ENCODE assay signal across 9 cellular contexts in genomic region chr15:88476635-88477038, GRCh38. TPM values are rescaled to one million over a fixed set of nuclear protein-coding genes. Genes with fewer than 3 reads are reported as not detected.
DNase-seq lines count a peak whose midpoint lies in the region; ATAC-seq and TF ChIP-seq lines count a peak whose summit lies in the region.
"Had no signal": no experiment of that assay in that cellular context is flagged by ENCODE, and none has a peak within 500 bp of the region (broad histone marks: within the 10 kb centered on the region; RNA-seq: fewer than 3 reads in every experiment).

No MANE protein-coding gene starts in this region.

- H3K4me2 ChIP-seq in KMS-11 = no peak overlapping the region

- H3K36me3 ChIP-seq in right atrium auricular region (peaks cover 47% of the 10 kb centered on the region), KMS-11 (ENCODE audit: insufficient read depth) (no peaks in the 10 kb centered on the region), SJCRH30 (peaks cover 40% of the 10 kb centered on the region), esophagus squamous epithelium (peaks cover 5 to 85% (median 31%) of the 10 kb centered on the region in 3 donors)

- WGBS in esophagus squamous epithelium, 2 donors = 50 to 57% methylated on average over 6 of the region's 7 CpGs

- H2AFZ ChIP-seq in KMS-11 (ENCODE audit: low read depth) = no peak overlapping the region

- no peaks in the 10 kb centered on the region for H3K4me1 ChIP-seq in right atrium auricular region
- peaks cover 37% of the 10 kb centered on the region for H3K4me1 ChIP-seq in KMS-11 (ENCODE audit: low read depth, poor library complexity, severe bottlenecking)
- 0 out of 2 replicates have a peak, but pooled peaks cover 2% of the 10 kb centered on the region for H3K4me1 ChIP-seq in SJCRH30
- H3K4me1 ChIP-seq in esophagus squamous epithelium = no peaks in the 10 kb centered on the region

- H3K27ac ChIP-seq in right atrium auricular region = peak overlapping the region in 1 of 2 donors; percentile 25
- H3K27ac ChIP-seq in KMS-11 = no peak overlapping the region
- no peak overlapping the region for H3K27ac ChIP-seq in SJCRH30
- no peak overlapping the region for H3K27ac ChIP-seq in esophagus squamous epithelium

- no peak overlapping the region for H3K27ac Mint-ChIP-seq in neural crest cell (ENCODE audit: unreplicated experiment)

- H3K9me3 ChIP-seq in right atrium auricular region (no peaks in the 10 kb centered on the region), SJCRH30 (replicated peaks) (no peaks in the 10 kb centered on the region), esophagus squamous epithelium (no peaks in the 10 kb centered on the region)

- peak; percentile 84 for ATAC-seq in Right ventricle myocardium superior (ENCODE audit: poor library complexity)

- no peak overlapping the region for H3K4me3 Mint-ChIP-seq in neural crest cell
- H3K4me3 Mint-ChIP-seq: central memory CD8-positive, alpha-beta T cell had no signal

- intact Hi-C loops in Right ventricle myocardium superior (cut with DNase I) = no loop called here
- intact Hi-C loops in esophagus squamous epithelium (cut with DNase I) = loop anchor here (10.0 kb wide), 1 partner anchor 138 kb away; no protein-coding TSS in a partner anchor

- no peaks in the 10 kb centered on the region for H4K20me1 ChIP-seq in KMS-11 (ENCODE audit: insufficient read depth)

- peaks cover 2% of the 10 kb centered on the region for H3K4me1 Mint-ChIP-seq in neural crest cell
- H3K4me1 Mint-ChIP-seq: central memory CD8-positive, alpha-beta T cell had no signal

- no peak for TF ChIP-seq POLR2A in esophagus squamous epithelium (IDR thresholded peaks at IDR 0.05)

- H3K79me2 ChIP-seq in KMS-11 (ENCODE audit: insufficient read depth, low read depth) = no peaks in the 10 kb centered on the region

- DNase-seq in Right ventricle myocardium superior (no peak), right atrium auricular region (ENCODE audit: low spot score) (no peak), SJCRH30 (peak; percentile 66 to 78), esophagus squamous epithelium (lab: John Stamatoyannopoulos, UW) (no peak), neural crest cell (ENCODE audit: low read depth, low spot score) (peak; percentile 18), SKM-1 treated with dmso at 0.1 percent for 144 hours (lab: John Stamatoyannopoulos, UW; ENCODE audit: unreplicated experiment) (no peak), OCI-M2 (lab: John Stamatoyannopoulos, UW; ENCODE audit: unreplicated experiment) (no peak)

- H3K27me3 ChIP-seq in right atrium auricular region = no peaks in the 10 kb centered on the region
- no peaks in the 10 kb centered on the region for H3K27me3 ChIP-seq in KMS-11 (ENCODE audit: insufficient read depth, low read depth)
- H3K27me3 ChIP-seq in SJCRH30 = no peaks in the 10 kb centered on the region
- no peaks in the 10 kb centered on the region for H3K27me3 ChIP-seq in esophagus squamous epithelium

- no peaks in the 10 kb centered on the region for H3K27me3 Mint-ChIP-seq in neural crest cell (ENCODE audit: low read depth)
- H3K27me3 Mint-ChIP-seq: central memory CD8-positive, alpha-beta T cell had no signal

- H3K36me3 Mint-ChIP-seq in neural crest cell (ENCODE audit: low read depth) = peaks cover 2% of the 10 kb centered on the region

- TF ChIP-seq CTCF in right atrium auricular region (IDR thresholded peaks at IDR 0.05) (peak in 1 of 2 donors; percentile 69), KMS-11 (conservative IDR thresholded peaks at IDR 0.05; ENCODE audit: low read depth, low read length) (peak; percentile 74), esophagus squamous epithelium (IDR thresholded peaks at IDR 0.05) (peak in 4 of 6 experiments; percentile 23 to 53 (median 40)), neural crest cell (conservative IDR thresholded peaks at IDR 0.05) (peak; percentile 75)

- H3K9ac ChIP-seq in KMS-11 = no peak overlapping the region

- no peaks in the 10 kb centered on the region for H3K9me3 Mint-ChIP-seq in neural crest cell
- H3K9me3 Mint-ChIP-seq: central memory CD8-positive, alpha-beta T cell had no signal

- H3K4me3 ChIP-seq in right atrium auricular region (no peak overlapping the region), KMS-11 (IDR thresholded peaks at IDR 0.05; ENCODE audit: insufficient read depth, low read depth, low read length) (no peak overlapping the region), SJCRH30 (no peak overlapping the region), esophagus squamous epithelium (no peak overlapping the region)

RNA-seq across cellular contexts. Expression of gene MRPS11, which starts 9.1 kb away (rescaled TPM):
- 73.6 TPM for total RNA-seq in Right ventricle myocardium superior
- 10 to 100 TPM; 29.3 to 47.5 TPM for total RNA-seq in right atrium auricular region
- 63.9 and 65.9 TPM in 2 replicates for total RNA-seq in SJCRH30 (2014; rRNA removed; shearing (Covaris generic))
- total RNA-seq in esophagus squamous epithelium = 10 to 100 TPM; 19.6 to 49.2 (median 28.0) TPM
- total RNA-seq in neural crest cell = 56.1 and 56.3 TPM in 2 replicates

RNA-seq across cellular contexts. Expression of gene MRPL46, which starts 9.4 kb away (rescaled TPM):
- total RNA-seq in Right ventricle myocardium superior = 68.5 TPM
- 10 to 100 TPM; 26.1 to 43.5 TPM for total RNA-seq in right atrium auricular region
- 32.1 and 34.1 TPM in 2 replicates for total RNA-seq in SJCRH30 (2014; rRNA removed; shearing (Covaris generic))
- 10 to 100 TPM; 23.3 to 43.5 (median 29.4) TPM for total RNA-seq in esophagus squamous epithelium
- 25.9 and 28.2 TPM in 2 replicates for total RNA-seq in neural crest cell

Comparison
In these comparisons a context has a peak if more than half of its experiments do, and no peak if none do; other contexts are left out.
1. DNase-seq: peak in SJCRH30 (2 of 2) and neural crest cell (single experiment); none in Right ventricle myocardium superior (single experiment), right atrium auricular region (single experiment), esophagus squamous epithelium (single experiment), SKM-1 treated with dmso at 0.1 percent for 144 hours (single experiment) and OCI-M2 (single experiment).